ENCODE assay signal across 8 cellular contexts in the genomic region with DNA sequence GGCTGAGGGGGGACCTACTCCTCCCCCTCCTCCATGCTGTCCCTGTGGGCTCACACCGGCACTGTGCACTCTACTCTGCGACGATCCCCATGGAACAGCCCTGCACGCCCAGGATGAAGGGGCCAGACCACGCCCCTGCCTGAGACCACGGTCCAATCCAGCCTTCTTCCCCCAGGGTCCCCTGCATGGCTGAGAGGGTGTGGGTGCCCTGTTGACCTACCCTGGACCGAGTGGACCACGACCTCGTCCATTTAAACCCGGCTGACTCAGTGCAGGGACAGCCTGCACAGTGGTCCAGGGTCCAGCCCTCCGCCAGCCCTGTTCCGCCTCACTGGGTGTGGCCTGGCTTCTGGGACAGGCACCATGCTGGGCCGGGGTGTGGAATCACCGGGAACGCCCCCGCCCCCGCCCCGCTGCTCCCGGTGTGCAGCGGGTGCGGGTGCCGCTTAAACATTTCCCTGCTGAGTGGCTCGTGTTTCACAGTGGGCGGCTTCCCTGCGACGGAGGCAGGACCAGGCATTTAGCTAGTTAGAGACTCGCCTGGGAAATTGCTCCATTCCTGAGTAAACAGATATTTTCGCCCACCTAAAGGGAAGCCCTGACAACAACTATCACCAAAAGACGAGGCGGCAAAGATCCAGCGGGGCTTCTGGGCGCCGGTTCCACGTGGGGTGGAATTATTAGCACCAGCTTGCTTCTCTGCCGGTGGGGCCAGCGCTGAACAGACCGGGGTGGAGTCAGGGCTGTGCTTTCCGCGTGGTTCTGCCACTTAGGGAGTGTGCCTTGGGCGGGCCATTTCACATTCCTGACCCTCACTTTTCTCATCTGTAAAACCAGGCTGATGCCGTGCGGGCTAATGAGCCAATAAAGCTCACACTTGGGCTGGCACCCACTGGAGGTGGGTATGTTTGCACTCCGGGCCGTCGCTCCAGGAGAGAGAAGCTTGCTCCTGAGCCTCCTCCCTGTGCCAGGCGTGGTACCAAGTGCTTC. TPM values are rescaled to one million over a fixed set of nuclear protein-coding genes. Genes with fewer than 3 reads are reported as not detected.
DNase-seq lines count a peak whose midpoint lies in the region; ATAC-seq and TF ChIP-seq lines count a peak whose summit lies in the region.

No MANE protein-coding gene starts in this region.

- H3K9me3 ChIP-seq in fibroblast of lung (ENCODE audit: control insufficient read depth, insufficient read depth, low read depth, low read length) = no peaks in the 10 kb centered on the region
- H3K9me3 ChIP-seq in psoas muscle = no peaks in the 10 kb centered on the region

- TF ChIP-seq CTCF in fibroblast of lung (conservative IDR thresholded peaks at IDR 0.05 in 1 of 2, IDR thresholded peaks at IDR 0.05 in 1 of 2; ENCODE audit: low read depth in 1 of 2, low read length in 2 of 2) (no peak), psoas muscle (IDR thresholded peaks at IDR 0.05) (no peak)

- intact Hi-C loops in psoas muscle (cut with DNase I) = no loop called here

- WGBS in psoas muscle, 3 donors = 6 to 7% (median 7%) methylated on average over 46 of the region's 46 CpGs

- no peak overlapping the region for H3K27ac Mint-ChIP-seq in stimulated activated memory B cell treated with anti-CD40 and anti-IgM and Interleukin-4, amounts not matched to agents 10 μg/mL and 1 μg/mL and 100 μg/mL, for 72 hours

- H3K4me1 ChIP-seq in fibroblast of lung (ENCODE audit: control insufficient read depth, extremely low read depth, insufficient read depth, low read length) (no peaks in the 10 kb centered on the region), psoas muscle (peaks cover 3% of the 10 kb centered on the region)

- H4K20me1 ChIP-seq in fibroblast of lung (ENCODE audit: control insufficient read depth, extremely low read depth, insufficient read depth, low read length) = no peaks in the 10 kb centered on the region

- H3K4me3 ChIP-seq in fibroblast of lung (replicated peaks in 1 of 4; ENCODE audit: control extremely low read depth in 1 of 4, insufficient read depth in 1 of 4, low read depth in 3 of 4, low read length in 4 of 4) (peak overlapping the region in 1 of 4 experiments; percentile 11), psoas muscle (peak overlapping the region; percentile 28)

- ATAC-seq in activated CD4-positive, CD25-positive, alpha-beta regulatory T cell treated with anti-CD3 and anti-CD28 coated beads, Interleukin-2, amount 50 U/mL, for 24 hours = peak; percentile 25 to 30
- ATAC-seq in psoas muscle (peak; percentile 39 to 71 (median 56)), GM21825 (IDR thresholded peaks at IDR 0.05; ENCODE audit: unreplicated experiment) (no peak), HG02610 (IDR thresholded peaks at IDR 0.05; ENCODE audit: unreplicated experiment) (no peak)
- no peak for ATAC-seq in stimulated activated memory B cell treated with anti-CD40 and anti-IgM and Interleukin-4, amounts not matched to agents 10 μg/mL and 1 μg/mL and 100 μg/mL, for 72 hours

- H2AFZ ChIP-seq in fibroblast of lung (ENCODE audit: low read length) = no peak overlapping the region

- H3K27me3 Mint-ChIP-seq in stimulated activated memory B cell treated with anti-CD40 and anti-IgM and Interleukin-4, amounts not matched to agents 10 μg/mL and 1 μg/mL and 100 μg/mL, for 72 hours = peaks cover 93% of the 10 kb centered on the region

- H3K27me3 ChIP-seq in fibroblast of lung (ENCODE audit: control insufficient read depth, insufficient read depth, low read length) (no peaks in the 10 kb centered on the region), psoas muscle (ENCODE audit: insufficient read depth in 3 of 3, low read length in 2 of 3) (peaks cover 0 to 72% (median 17%) of the 10 kb centered on the region in 3 donors)

- H3K9ac ChIP-seq in fibroblast of lung (ENCODE audit: insufficient read depth, low read length) = no peak overlapping the region

- H3K9me3 Mint-ChIP-seq in stimulated activated memory B cell treated with anti-CD40 and anti-IgM and Interleukin-4, amounts not matched to agents 10 μg/mL and 1 μg/mL and 100 μg/mL, for 72 hours = no peaks in the 10 kb centered on the region

- no peaks in the 10 kb centered on the region for H3K36me3 Mint-ChIP-seq in stimulated activated memory B cell treated with anti-CD40 and anti-IgM and Interleukin-4, amounts not matched to agents 10 μg/mL and 1 μg/mL and 100 μg/mL, for 72 hours

- no peak overlapping the region for H3K27ac ChIP-seq in fibroblast of lung (ENCODE audit: insufficient read depth, low read length)
- H3K27ac ChIP-seq in psoas muscle = no peak overlapping the region

- H3K4me2 ChIP-seq in fibroblast of lung (ENCODE audit: extremely low read depth, insufficient read depth, low read length) = peak overlapping the region; percentile 20

- H3K79me2 ChIP-seq in fibroblast of lung (ENCODE audit: control insufficient read depth, insufficient read depth, low read length) = no peaks in the 10 kb centered on the region

- H3K4me3 Mint-ChIP-seq in stimulated activated memory B cell treated with anti-CD40 and anti-IgM and Interleukin-4, amounts not matched to agents 10 μg/mL and 1 μg/mL and 100 μg/mL, for 72 hours = no peak overlapping the region

- peaks cover 7% of the 10 kb centered on the region for H3K4me1 Mint-ChIP-seq in stimulated activated memory B cell treated with anti-CD40 and anti-IgM and Interleukin-4, amounts not matched to agents 10 μg/mL and 1 μg/mL and 100 μg/mL, for 72 hours

- H3K36me3 ChIP-seq in fibroblast of lung (ENCODE audit: control insufficient read depth, insufficient read depth, low read length) (no peaks in the 10 kb centered on the region), psoas muscle (ENCODE audit: insufficient read depth in 1 of 2, low read depth in 1 of 2) (no peaks in the 10 kb centered on the region)

- no peak for DNase-seq in activated CD4-positive, CD25-positive, alpha-beta regulatory T cell treated with anti-CD3 and anti-CD28 coated beads, Interleukin-2, amount 50 U/mL, for 72 hours
- peak; percentile 41 for DNase-seq in NCI-H748 treated with DMSO at 0.1 percent for 48 hours (lab: John Stamatoyannopoulos, UW)
- DNase-seq in fibroblast of lung (ENCODE audit: low read depth in 2 of 2) = peak; percentile 8 to 58
- peak; percentile 51 to 71 for DNase-seq in psoas muscle

RNA-seq across cellular contexts. Expression of gene DBH, which starts 22.6 kb away (rescaled TPM):
- total RNA-seq in fibroblast of lung (not detected in 2 replicates), psoas muscle (under 1 TPM in 2 of 4 donors, not detected in 2; 0.06 to 0.30 TPM)
- polyA plus RNA-seq in fibroblast of lung (not detected in 2 replicates), psoas muscle (under 1 TPM in 2 of 3 donors, not detected in 1; 0.01 to 0.04 TPM)
- 0.15 TPM in 1 of 2 replicates, not detected in the other for polyA plus RNA-seq in fibroblast of lung (2012)
- not detected in 2 replicates for polyA minus RNA-seq in fibroblast of lung (ENCODE audit: low replicate concordance)

RNA-seq across cellular contexts. Expression of gene FAM163B, which starts 49.5 kb away (rescaled TPM):
- not detected in 2 replicates for total RNA-seq in fibroblast of lung
- not detected in 2 replicates for polyA plus RNA-seq in fibroblast of lung
- polyA plus RNA-seq in fibroblast of lung (2012) = not detected in 2 replicates
- polyA minus RNA-seq in fibroblast of lung (ENCODE audit: low replicate concordance) = not detected in 2 replicates
- not detected for total RNA-seq in psoas muscle
- polyA plus RNA-seq in psoas muscle = not detected

Comparison
In these comparisons a context has a peak if more than half of its experiments do, and no peak if none do; other contexts are left out.
1. ATAC-seq: peak in activated CD4-positive, CD25-positive, alpha-beta regulatory T cell treated with anti-CD3 and anti-CD28 coated beads, Interleukin-2, amount 50 U/mL, for 24 hours (2 of 2) and psoas muscle (4 of 4); none in GM21825 (single experiment), HG02610 (single experiment) and stimulated activated memory B cell treated with anti-CD40 and anti-IgM and Interleukin-4, amounts not matched to agents 10 μg/mL and 1 μg/mL and 100 μg/mL, for 72 hours (single experiment).